9 cellular contexts compared by ENCODE assay signal in genomic region chr3:88151358-88151757, GRCh38. TPM values are rescaled to one million over a fixed set of nuclear protein-coding genes. Genes with fewer than 3 reads are reported as not detected.
DNase-seq lines count a peak whose midpoint lies in the region; ATAC-seq and TF ChIP-seq lines count a peak whose summit lies in the region.
"Had no signal": no experiment of that assay in that cellular context is flagged by ENCODE, and none has a peak within 500 bp of the region (broad histone marks: within the 10 kb centered on the region; RNA-seq: fewer than 3 reads in every experiment).

No MANE protein-coding gene starts in this region.

- intact Hi-C loops in MCF 10A (cut with micrococcal nuclease): no loop called here

- BruUV-seq in MCF 10A (replicated peaks; lab: Mats Ljungman, UMichigan): no TSS peak

- ATAC-seq in HG03135 (IDR thresholded peaks at IDR 0.05; ENCODE audit: unreplicated experiment) (no peak), GM21360 (IDR thresholded peaks at IDR 0.05; ENCODE audit: unreplicated experiment) (no peak)

- H3K27ac ChIP-seq in BLaER1 treated with 17β-estradiol and CSF1 and Interleukin-3, amounts not matched to agents 10 nM and 100 nM: peak overlapping the region in 10 of 11 experiments; percentile 84 to 97 (median 94); a peak in 19 of 22 replicates
- H3K27ac ChIP-seq in HUES48 (ENCODE audit: low read depth, low read length) (no peak overlapping the region), muscle layer of duodenum (ENCODE audit: low read length) (no peak overlapping the region)
- H3K27ac ChIP-seq: parathyroid adenoma had no signal

- no peaks in the 10 kb centered on the region for H3K9me3 Mint-ChIP-seq in MCF 10A (ENCODE audit: unreplicated experiment)

- peak overlapping the region; percentile 75 to 97 (median 90) for H3K4me3 ChIP-seq in BLaER1 treated with 17β-estradiol and CSF1 and Interleukin-3, amounts not matched to agents 10 nM and 100 nM
- H3K4me3 ChIP-seq in HUES48 (ENCODE audit: low read depth, low read length) (peak overlapping the region; percentile 82), muscle layer of duodenum (ENCODE audit: low read depth in 1 of 2, low read length in 2 of 2) (peak overlapping the region; percentile 43 to 97)

- POLR2A ChIA-PET in MCF 10A (lab: Yijun Ruan, JAX): interaction anchor here (0.8 to 4.8 kb wide), 5 partner anchors 13 to 119 kb away, joined by 3 to 63 read pairs (median 11); partner anchors contain the start of genes CGGBP1 and ZNF654

- H3K27ac Mint-ChIP-seq in MCF 10A (ENCODE audit: low read depth, unreplicated experiment): peak overlapping the region; percentile 95

- H3K36me3 ChIP-seq in BLaER1 treated with 17β-estradiol and CSF1 and Interleukin-3, amounts not matched to agents 10 nM and 100 nM: peaks cover 33 to 36% (median 34%) of the 10 kb centered on the region in 11 experiments
- H3K36me3 ChIP-seq in HUES48 (ENCODE audit: control insufficient read depth, insufficient read depth, low read length) (peaks cover 36% of the 10 kb centered on the region), muscle layer of duodenum (ENCODE audit: control insufficient read depth in 1 of 2, insufficient read depth in 2 of 2, low read length in 2 of 2) (peaks cover 15% of the 10 kb centered on the region in 2 donors)

- peaks cover 7 to 51% (median 23%) of the 10 kb centered on the region in 11 experiments; a peak in 17 of 22 replicates for H4K20me1 ChIP-seq in BLaER1 treated with 17β-estradiol and CSF1 and Interleukin-3, amounts not matched to agents 10 nM and 100 nM

- H3K36me3 Mint-ChIP-seq in MCF 10A (ENCODE audit: insufficient read depth, unreplicated experiment): peaks cover 45% of the 10 kb centered on the region

- H3K4me3 Mint-ChIP-seq in MCF 10A (ENCODE audit: unreplicated experiment): peak overlapping the region; percentile 98

- DNase-seq in MCF 10A (ENCODE audit: unreplicated experiment): peak; percentile 23
- DNase-seq in GM13976 (ENCODE audit: low spot score): no peak
- no peak for DNase-seq in amniotic stem cell (lab: John Stamatoyannopoulos, UW)

- H3K9me3 ChIP-seq in BLaER1 treated with 17β-estradiol and CSF1 and Interleukin-3, amounts not matched to agents 10 nM and 100 nM (replicated peaks in 1 of 11): peaks cover 0 to 11% (median 4%) of the 10 kb centered on the region in 11 experiments; a peak in 10 of 22 replicates
- no peaks in the 10 kb centered on the region for H3K9me3 ChIP-seq in HUES48 (ENCODE audit: control insufficient read depth, insufficient read depth, low read length)
- H3K9me3 ChIP-seq in muscle layer of duodenum (ENCODE audit: control insufficient read depth in 1 of 2, low read length in 2 of 2): no peaks in the 10 kb centered on the region

- H3K27me3 Mint-ChIP-seq in MCF 10A (ENCODE audit: insufficient read depth, unreplicated experiment): no peaks in the 10 kb centered on the region

- TF ChIP-seq CTCF in MCF 10A (IDR thresholded peaks at IDR 0.05; ENCODE audit: unreplicated experiment) (no peak), GM13976 (IDR thresholded peaks at IDR 0.05; ENCODE audit: borderline replicate concordance, control extremely low read depth, extremely low read depth, insufficient read depth, missing control alignments) (no peak)

- peak overlapping the region; percentile 86 to 98 (median 94) for H3K9ac ChIP-seq in BLaER1 treated with 17β-estradiol and CSF1 and Interleukin-3, amounts not matched to agents 10 nM and 100 nM
- H3K9ac ChIP-seq in HUES48 (ENCODE audit: low read depth, low read length): no peak overlapping the region
- H3K9ac ChIP-seq: parathyroid adenoma had no signal

- H3K27me3 ChIP-seq in BLaER1 treated with 17β-estradiol and CSF1 and Interleukin-3, amounts not matched to agents 10 nM and 100 nM: no peaks in the 10 kb centered on the region
- H3K27me3 ChIP-seq in HUES48 (ENCODE audit: control insufficient read depth, insufficient read depth, low read length): no peaks in the 10 kb centered on the region
- no peaks in the 10 kb centered on the region for H3K27me3 ChIP-seq in muscle layer of duodenum (ENCODE audit: low read depth, low read length)

- H3K4me1 Mint-ChIP-seq in MCF 10A (ENCODE audit: insufficient read depth, unreplicated experiment): peaks cover 18% of the 10 kb centered on the region

- CTCF ChIA-PET in MCF 10A (lab: Yijun Ruan, JAX): interaction anchor here (0.6 to 1.0 kb wide), 7 partner anchors 10 to 1940 kb away, joined by 3 to 4 read pairs (median 3); no protein-coding TSS in a partner anchor

- peaks cover 29 to 51% (median 36%) of the 10 kb centered on the region in 10 experiments for H3K4me1 ChIP-seq in BLaER1 treated with 17β-estradiol and CSF1 and Interleukin-3, amounts not matched to agents 10 nM and 100 nM
- peaks cover 12% of the 10 kb centered on the region for H3K4me1 ChIP-seq in HUES48 (ENCODE audit: control insufficient read depth, insufficient read depth, low read length)
- peaks cover 10 to 15% of the 10 kb centered on the region in 2 donors for H3K4me1 ChIP-seq in muscle layer of duodenum (ENCODE audit: control insufficient read depth in 1 of 2, insufficient read depth in 2 of 2, low read length in 2 of 2)

- in situ Hi-C loops in GM13976 (cut with MboI; ENCODE audit: low sequenced_read_pairs, unreplicated experiment): no loop called here

- peak overlapping the region; percentile 79 to 99 (median 92) for H3K4me2 ChIP-seq in BLaER1 treated with 17β-estradiol and CSF1 and Interleukin-3, amounts not matched to agents 10 nM and 100 nM

RNA-seq across cellular contexts. Expression of gene C3orf38, which starts 1.6 kb away (rescaled TPM):
- total RNA-seq in MCF 10A (2022): 21.7 and 23.4 TPM in 2 replicates

Comparison
In these comparisons a context has a peak if more than half of its experiments do, and no peak if none do; other contexts are left out.
1. H3K27ac ChIP-seq: peak in BLaER1 treated with 17β-estradiol and CSF1 and Interleukin-3, amounts not matched to agents 10 nM and 100 nM (10 of 11); none in HUES48 (single experiment) and muscle layer of duodenum (single experiment).
2. Peak in every context shown above with its lines, with median percentiles within 50 percentile points of each other: H3K4me3 ChIP-seq.